10 cellular contexts compared by ENCODE assay signal in genomic region chr2:175309799-175310198, GRCh38.
DNase-seq lines count a peak whose midpoint lies in the region; ATAC-seq and TF ChIP-seq lines count a peak whose summit lies in the region.
"Had no signal": no experiment of that assay in that cellular context is flagged by ENCODE, and none has a peak within 500 bp of the region (broad histone marks: within the 10 kb centered on the region; RNA-seq: fewer than 3 reads in every experiment).

No MANE protein-coding gene starts in this region.

- no peak overlapping the region for H3K4me3 ChIP-seq in DND-41 (ENCODE audit: low read depth in 1 of 2, low read length in 2 of 2)
- H3K4me3 ChIP-seq: mucosa of descending colon had no signal

- peaks cover 9% of the 10 kb centered on the region; the same call in 1 of the 2 replicates for H3K4me1 ChIP-seq in DND-41 (ENCODE audit: insufficient read depth, low read length)

- no peak overlapping the region for H3K4me2 ChIP-seq in DND-41 (ENCODE audit: insufficient read depth, low read length)

- H3K4me1 Mint-ChIP-seq in endothelial cell (ENCODE audit: unreplicated experiment): no peaks in the 10 kb centered on the region
- H3K4me1 Mint-ChIP-seq in naive thymus-derived CD8-positive, alpha-beta T cell: peaks cover 0 to 2% (median 0%) of the 10 kb centered on the region in 4 donors

- H3K36me3 Mint-ChIP-seq in endothelial cell (ENCODE audit: low read depth, unreplicated experiment): no peaks in the 10 kb centered on the region
- H3K36me3 Mint-ChIP-seq in naive thymus-derived CD8-positive, alpha-beta T cell: no peaks in the 10 kb centered on the region

- H3K36me3 ChIP-seq in DND-41 (ENCODE audit: insufficient read depth, low read length): no peaks in the 10 kb centered on the region

- H3K9ac ChIP-seq in DND-41 (ENCODE audit: low read depth, low read length): no peak overlapping the region

- H3K9me3 Mint-ChIP-seq in endothelial cell (ENCODE audit: unreplicated experiment): no peaks in the 10 kb centered on the region
- no peaks in the 10 kb centered on the region for H3K9me3 Mint-ChIP-seq in naive thymus-derived CD8-positive, alpha-beta T cell
- H3K9me3 Mint-ChIP-seq: T-helper 1 cell treated with Interleukin-12 subunit alpha and Interleukin-12 subunit beta and Interleukin-4 antibody, amounts not matched to agents 30 μg/mL and 1 μg/mL, for 36 hours had no signal

- no peaks in the 10 kb centered on the region for H3K27me3 ChIP-seq in DND-41 (ENCODE audit: insufficient read depth, low read length, poor library complexity)

- POLR2A ChIA-PET in naive thymus-derived CD8-positive, alpha-beta T cell (lab: Charles Lee): no interaction called here

- no peak overlapping the region for H3K4me3 Mint-ChIP-seq in endothelial cell (ENCODE audit: unreplicated experiment)
- H3K4me3 Mint-ChIP-seq in naive thymus-derived CD8-positive, alpha-beta T cell: no peak overlapping the region
- H3K4me3 Mint-ChIP-seq: T-helper 1 cell treated with Interleukin-12 subunit alpha and Interleukin-12 subunit beta and Interleukin-4 antibody, amounts not matched to agents 30 μg/mL and 1 μg/mL, for 36 hours had no signal

- no peak overlapping the region for H2AFZ ChIP-seq in DND-41 (ENCODE audit: low read depth, low read length)

- DNase-seq in DND-41: peak; percentile 67
- DNase-seq in NCI-H526 treated with DMSO at 0.1 percent for 48 hours (lab: John Stamatoyannopoulos, UW): peak; percentile 50
- peak; percentile 53 for DNase-seq in endothelial cell (ENCODE audit: low spot score)
- peak; percentile 20 for DNase-seq in superior temporal gyrus (ENCODE audit: extremely low spot score)
- DNase-seq in naive thymus-derived CD8-positive, alpha-beta T cell: no peak
- DNase-seq in stimulated activated CD4-positive, alpha-beta T cell treated with anti-CD3 and anti-CD28 coated beads, Interleukin-1b, Interleukin-23, amount 100 ng/mL, for 48 hours: no peak
- DNase-seq in middle frontal gyrus (ENCODE audit: extremely low spot score, low spot score): no peak

- H3K27ac Mint-ChIP-seq in endothelial cell (ENCODE audit: unreplicated experiment): no peak overlapping the region
- no peak overlapping the region for H3K27ac Mint-ChIP-seq in naive thymus-derived CD8-positive, alpha-beta T cell
- H3K27ac Mint-ChIP-seq: T-helper 1 cell treated with Interleukin-12 subunit alpha and Interleukin-12 subunit beta and Interleukin-4 antibody, amounts not matched to agents 30 μg/mL and 1 μg/mL, for 36 hours had no signal

- TF ChIP-seq CTCF in DND-41 (IDR thresholded peaks at IDR 0.05; ENCODE audit: borderline replicate concordance, extremely low read depth, low read length, poor library complexity, severe bottlenecking) (peak; percentile 76), endothelial cell (IDR thresholded peaks at IDR 0.05; ENCODE audit: unreplicated experiment) (no peak)

- H3K27me3 Mint-ChIP-seq in endothelial cell (ENCODE audit: unreplicated experiment): no peaks in the 10 kb centered on the region
- peaks cover 11 to 51% (median 18%) of the 10 kb centered on the region in 5 donors for H3K27me3 Mint-ChIP-seq in naive thymus-derived CD8-positive, alpha-beta T cell

- no peak overlapping the region for H3K27ac ChIP-seq in DND-41 (ENCODE audit: low read length)

- no peaks in the 10 kb centered on the region for H4K20me1 ChIP-seq in DND-41 (ENCODE audit: insufficient read depth, low read length)

- no peaks in the 10 kb centered on the region for H3K79me2 ChIP-seq in DND-41 (ENCODE audit: insufficient read depth, low read length)

- ATAC-seq in DND-41 (ENCODE audit: insufficient read depth, low read depth) (peak; percentile 89), HG02642 (IDR thresholded peaks at IDR 0.05; ENCODE audit: poor library complexity, unreplicated experiment) (peak; percentile 50)
- ATAC-seq in naive thymus-derived CD8-positive, alpha-beta T cell: no peak
- ATAC-seq: mucosa of descending colon had no signal

- H3K9me3 ChIP-seq in DND-41 (ENCODE audit: insufficient read depth, low read length, severe bottlenecking): no peaks in the 10 kb centered on the region
- H3K9me3 ChIP-seq: mucosa of descending colon had no signal

Comparison
In these comparisons a context has a peak if more than half of its experiments do, and no peak if none do; other contexts are left out.
1. ATAC-seq: peak in DND-41 (single experiment) and HG02642 (single experiment); none in naive thymus-derived CD8-positive, alpha-beta T cell (0 of 2).
2. DNase-seq: peak in DND-41 (single experiment), NCI-H526 treated with DMSO at 0.1 percent for 48 hours (single experiment), endothelial cell (single experiment) and superior temporal gyrus (single experiment); none in naive thymus-derived CD8-positive, alpha-beta T cell (0 of 10), stimulated activated CD4-positive, alpha-beta T cell treated with anti-CD3 and anti-CD28 coated beads, Interleukin-1b, Interleukin-23, amount 100 ng/mL, for 48 hours (single experiment) and middle frontal gyrus (single experiment).